In genomic region chr7:99010281-99010680, GRCh38 we compare ENCODE assay signal across 23 cellular contexts.
"Had no signal": no experiment of that assay in that cellular context is flagged by ENCODE, and none has a peak within 500 bp of the region (broad histone marks: within the 10 kb centered on the region; RNA-seq: fewer than 3 reads in every experiment).

No MANE protein-coding gene starts in this region.

- H3K9me3 Mint-ChIP-seq: activated B cell treated with CpG ODN at 0.5 μM for 24 hours; activated naive CD8-positive, alpha-beta T cell treated with anti-CD3 and anti-CD28 coated beads, Interleukin-2, amount 10 ng/mL, durations not matched to agents 7 days and 5 days; brain; central memory CD8-positive, alpha-beta T cell; memory B cell; naive B cell; stimulated activated memory B cell treated with anti-CD40 and anti-IgM and Interleukin-4, amounts not matched to agents 10 μg/mL and 1 μg/mL and 100 μg/mL, for 72 hours had no signal

- H3K4me1 ChIP-seq: colonic mucosa, gastroesophageal sphincter, heart right ventricle, pancreas, sigmoid colon, thyroid gland had no signal

- H3K4me3 ChIP-seq: colonic mucosa, gastroesophageal sphincter, heart right ventricle, mucosa of descending colon, pancreas, sigmoid colon, spleen, thyroid gland had no signal

- H3K27ac Mint-ChIP-seq: activated B cell treated with CpG ODN at 0.5 μM for 24 hours; activated CD8-positive, alpha-beta T cell treated with anti-CD3 and anti-CD28 coated beads, Interleukin-2, amount 10 ng/mL, durations not matched to agents 7 days and 5 days; activated naive CD8-positive, alpha-beta T cell treated with anti-CD3 and anti-CD28 coated beads, Interleukin-2, amount 10 ng/mL, durations not matched to agents 7 days and 5 days; brain; memory B cell; stimulated activated memory B cell treated with anti-CD40 and anti-IgM and Interleukin-4, amounts not matched to agents 10 μg/mL and 1 μg/mL and 100 μg/mL, for 72 hours had no signal

- H3K4me1 Mint-ChIP-seq: brain, memory B cell had no signal

- ATAC-seq: activated CD8-positive, alpha-beta T cell treated with anti-CD3 and anti-CD28 coated beads, Interleukin-2, amount 10 ng/mL, durations not matched to agents 7 days and 5 days; esophagus mucosa; gastroesophageal sphincter; heart right ventricle; mucosa of descending colon; SK-N-SH treated with all-trans-retinoic acid at 6 μM for 48 hours; stimulated activated memory B cell treated with anti-CD40 and anti-IgM and Interleukin-4, amounts not matched to agents 10 μg/mL and 1 μg/mL and 100 μg/mL, for 72 hours had no signal

- H3K27ac ChIP-seq: colonic mucosa, gastroesophageal sphincter, heart right ventricle, pancreas, sigmoid colon, spleen, thyroid gland had no signal

- DNase-seq: activated B cell treated with CpG ODN at 0.5 μM for 24 hours; activated CD4-positive, alpha-beta T cell treated with anti-CD3 and anti-CD28 coated beads for 48 hours; activated CD8-positive, alpha-beta T cell treated with anti-CD3 and anti-CD28 coated beads, Interleukin-2, amount 10 ng/mL, durations not matched to agents 7 days and 5 days; activated naive CD8-positive, alpha-beta T cell treated with anti-CD3 and anti-CD28 coated beads, Interleukin-2, amount 10 ng/mL, durations not matched to agents 7 days and 5 days; colonic mucosa; heart right ventricle; kidney glomerular epithelial cell; mucosa of descending colon; naive B cell; sigmoid colon; spleen; stimulated activated CD4-positive, alpha-beta T cell treated with anti-CD3 and anti-CD28 coated beads, Interleukin-4, amount 100 ng/mL, for 4 hours; T-helper 1 cell; T-helper 9 cell had no signal

- H3K27me3 ChIP-seq: colonic mucosa, gastroesophageal sphincter, heart right ventricle, pancreas, sigmoid colon, spleen, thyroid gland had no signal

- H3K9me3 ChIP-seq: colonic mucosa, gastroesophageal sphincter, heart right ventricle, mucosa of descending colon, pancreas, sigmoid colon, spleen, thyroid gland had no signal

- H3K27me3 Mint-ChIP-seq: activated B cell treated with CpG ODN at 0.5 μM for 24 hours; activated naive CD8-positive, alpha-beta T cell treated with anti-CD3 and anti-CD28 coated beads, Interleukin-2, amount 10 ng/mL, durations not matched to agents 7 days and 5 days; brain; central memory CD8-positive, alpha-beta T cell; memory B cell; naive B cell; stimulated activated memory B cell treated with anti-CD40 and anti-IgM and Interleukin-4, amounts not matched to agents 10 μg/mL and 1 μg/mL and 100 μg/mL, for 72 hours had no signal

- H3K4me3 Mint-ChIP-seq: activated B cell treated with CpG ODN at 0.5 μM for 24 hours; activated CD8-positive, alpha-beta T cell treated with anti-CD3 and anti-CD28 coated beads, Interleukin-2, amount 10 ng/mL, durations not matched to agents 7 days and 5 days; activated naive CD8-positive, alpha-beta T cell treated with anti-CD3 and anti-CD28 coated beads, Interleukin-2, amount 10 ng/mL, durations not matched to agents 7 days and 5 days; brain; central memory CD8-positive, alpha-beta T cell; memory B cell; naive B cell; stimulated activated memory B cell treated with anti-CD40 and anti-IgM and Interleukin-4, amounts not matched to agents 10 μg/mL and 1 μg/mL and 100 μg/mL, for 72 hours had no signal
